Comparison of ENCODE assay signal across 10 cellular contexts in the genomic region with DNA sequence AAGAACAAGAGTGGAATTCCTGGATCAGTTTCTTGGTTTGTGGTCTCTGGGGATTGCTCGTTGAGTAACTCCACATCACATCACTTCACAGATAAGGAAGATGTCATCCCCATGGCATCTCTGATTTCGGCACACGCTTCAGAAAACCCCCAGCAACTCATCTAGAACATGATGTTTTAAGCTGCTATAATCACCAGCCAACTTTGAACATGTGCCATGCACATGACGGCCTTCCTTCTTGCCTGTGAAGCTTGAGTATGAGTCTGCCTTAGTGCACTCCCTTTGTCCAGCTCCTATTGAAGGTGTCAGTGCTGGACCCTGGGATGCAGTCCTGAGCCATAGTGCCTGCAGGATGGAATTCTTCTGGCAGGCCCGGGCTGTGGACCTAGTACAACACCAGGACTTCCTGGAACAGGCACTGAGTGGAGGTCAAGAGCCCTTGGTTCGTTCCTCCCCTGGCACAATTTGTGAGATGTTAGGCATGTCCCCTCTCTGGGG.
DNase-seq lines count a peak whose midpoint lies in the region; TF ChIP-seq lines count a peak whose summit lies in the region.
"Had no signal": no experiment of that assay in that cellular context is flagged by ENCODE, and none has a peak within 500 bp of the region (broad histone marks: within the 10 kb centered on the region; RNA-seq: fewer than 3 reads in every experiment).

No MANE protein-coding gene starts in this region.

- no peak for TF ChIP-seq CTCF in epithelial cell of proximal tubule (conservative IDR thresholded peaks at IDR 0.05; ENCODE audit: low read depth, low read length)

- DNase-seq in EL (peak; percentile 99), LHCN-M2 (ENCODE audit: low read depth) (peak; percentile 89), epithelial cell of proximal tubule (ENCODE audit: low read depth) (peak; percentile 69), renal cortical epithelial cell (ENCODE audit: low read depth) (peak; percentile 63), SW 1271 (lab: John Stamatoyannopoulos, UW) (no peak), dedifferentiated amniotic fluid mesenchymal stem cell (ENCODE audit: extremely low spot score) (no peak), NCI-H2227 treated with DMSO at 0.1 percent for 48 hours (lab: John Stamatoyannopoulos, UW) (no peak)
- DNase-seq: glutamatergic neuron, NCI-H2171 had no signal

- no peak overlapping the region for H3K4me3 ChIP-seq in epithelial cell of proximal tubule (ENCODE audit: low read depth, low read length)
- H3K4me3 ChIP-seq: vagina had no signal

Comparison
In these comparisons a context has a peak if more than half of its experiments do, and no peak if none do; other contexts are left out.
1. DNase-seq: peak in EL (single experiment), LHCN-M2 (single experiment), epithelial cell of proximal tubule (single experiment) and renal cortical epithelial cell (single experiment); none in SW 1271 (0 of 2), dedifferentiated amniotic fluid mesenchymal stem cell (single experiment) and NCI-H2227 treated with DMSO at 0.1 percent for 48 hours (single experiment).